Comparison of ENCODE assay signal across 28 cellular contexts in genomic region chr1:150015733-150016132, GRCh38. TPM values are rescaled to one million over a fixed set of nuclear protein-coding genes. Genes with fewer than 3 reads are reported as not detected.
A peak's percentile ranks its signal among the peaks of the same experiment; 100 is the strongest.
DNase-seq lines count a peak whose midpoint lies in the region; ATAC-seq and TF ChIP-seq lines count a peak whose summit lies in the region.
"Had no signal": no experiment of that assay in that cellular context is flagged by ENCODE, and none has a peak within 500 bp of the region (broad histone marks: within the 10 kb centered on the region; RNA-seq: fewer than 3 reads in every experiment).

No MANE protein-coding gene starts in this region.

- no peaks in the 10 kb centered on the region for H3K9me3 ChIP-seq in PC-3 (ENCODE audit: low read length)
- H3K9me3 ChIP-seq: ascending aorta, heart left ventricle had no signal

- H3K9me3 Mint-ChIP-seq in chondrocyte (ENCODE audit: low read depth) = no peaks in the 10 kb centered on the region
- H3K9me3 Mint-ChIP-seq: naive thymus-derived CD8-positive, alpha-beta T cell; stimulated activated effector memory CD8-positive, alpha-beta T cell treated with anti-CD3 and anti-CD28 coated beads, Interleukin-12 subunit alpha, Interleukin-12 subunit beta, amount 100 ng/mL, for 72 hours; T-cell had no signal

- intact Hi-C loops in PC-3 (cut with micrococcal nuclease) = no loop called here
- intact Hi-C loops in sciatic nerve (cut with DNase I) = no loop called here
- intact Hi-C loops in Right ventricle myocardium inferior (cut with DNase I) = loop anchor here (1.0 kb wide), 1 partner anchor 12 kb away; no protein-coding TSS in a partner anchor

- no peak overlapping the region for H3K9ac ChIP-seq in PC-3 (ENCODE audit: low read length)
- H3K9ac ChIP-seq: KMS-11 had no signal

- no peaks in the 10 kb centered on the region for H3K27me3 Mint-ChIP-seq in chondrocyte (ENCODE audit: low read depth)
- H3K27me3 Mint-ChIP-seq: activated naive CD8-positive, alpha-beta T cell; T-cell had no signal

- H3K36me3 ChIP-seq in PC-3 (ENCODE audit: low read depth, low read length) = no peaks in the 10 kb centered on the region
- H3K36me3 ChIP-seq: ascending aorta, heart left ventricle had no signal

- 0 out of 2 replicates have a peak overlapping the region, but pooled peaks have one; percentile 13 for H3K4me2 ChIP-seq in PC-3 (ENCODE audit: low read length)
- H3K4me2 ChIP-seq: KMS-11 had no signal

- H3K4me3 ChIP-seq in PC-3 (ENCODE audit: low read length) = no peak overlapping the region
- H3K4me3 ChIP-seq: ascending aorta, coronary artery, heart left ventricle had no signal

- no TSS peak for BruUV-seq in PC-3 (replicated peaks; lab: Mats Ljungman, UMichigan)

- H3K9me2 ChIP-seq in PC-3 (replicated peaks; ENCODE audit: low read length) = no peaks in the 10 kb centered on the region

- H3K4me1 ChIP-seq in PC-3 (ENCODE audit: insufficient read depth, low read length) = peaks cover 23% of the 10 kb centered on the region

- peak overlapping the region; percentile 14; the same call in 1 of the 2 replicates for H3K27ac ChIP-seq in C4-2B
- no peak overlapping the region for H3K27ac ChIP-seq in PC-3 (ENCODE audit: low read length)
- H3K27ac ChIP-seq: ascending aorta, epithelial cell of prostate, heart left ventricle, KMS-11, RWPE1 had no signal

- H3F3A ChIP-seq in PC-3 (ENCODE audit: low read length, unreplicated experiment) = no peaks in the 10 kb centered on the region

- no peaks in the 10 kb centered on the region for H3K79me2 ChIP-seq in PC-3 (ENCODE audit: low read length)

- no peaks in the 10 kb centered on the region for H3K36me3 Mint-ChIP-seq in chondrocyte (ENCODE audit: low read depth)
- H3K36me3 Mint-ChIP-seq: activated naive CD8-positive, alpha-beta T cell; naive thymus-derived CD8-positive, alpha-beta T cell; T-cell had no signal

- H2AFZ ChIP-seq in PC-3 (ENCODE audit: low read length) = 0 out of 2 replicates have a peak overlapping the region, but pooled peaks have one; percentile 6

- ATAC-seq in PC-3 (no peak), sciatic nerve (peak; percentile 49), GM21390 (IDR thresholded peaks at IDR 0.05; ENCODE audit: unreplicated experiment) (no peak), Right ventricle myocardium inferior (no peak)
- ATAC-seq: heart left ventricle; left ventricle myocardium superior; naive thymus-derived CD8-positive, alpha-beta T cell; stimulated activated effector memory CD8-positive, alpha-beta T cell treated with anti-CD3 and anti-CD28 coated beads, Interleukin-12 subunit alpha, Interleukin-12 subunit beta, amount 100 ng/mL, for 72 hours; T-cell had no signal

- CTCF ChIA-PET in PC-3 (lab: Charles Lee) = no interaction called here

- no peak overlapping the region for H3K27ac Mint-ChIP-seq in chondrocyte (ENCODE audit: unreplicated experiment)
- H3K27ac Mint-ChIP-seq: activated naive CD8-positive, alpha-beta T cell; B cell; stimulated activated effector memory CD8-positive, alpha-beta T cell treated with anti-CD3 and anti-CD28 coated beads, Interleukin-12 subunit alpha, Interleukin-12 subunit beta, amount 100 ng/mL, for 72 hours; T-cell had no signal

- H3K4me1 Mint-ChIP-seq in chondrocyte (ENCODE audit: low read depth) = peaks cover 13% of the 10 kb centered on the region
- H3K4me1 Mint-ChIP-seq: stimulated activated effector memory CD8-positive, alpha-beta T cell treated with anti-CD3 and anti-CD28 coated beads, Interleukin-12 subunit alpha, Interleukin-12 subunit beta, amount 100 ng/mL, for 72 hours had no signal

- POLR2A ChIA-PET in PC-3 (lab: Charles Lee; ENCODE audit: unreplicated experiment) = no interaction called here

- no peaks in the 10 kb centered on the region for H4K20me1 ChIP-seq in PC-3 (ENCODE audit: low read length)

- no peaks in the 10 kb centered on the region for H3K27me3 ChIP-seq in PC-3 (ENCODE audit: low read length)
- H3K27me3 ChIP-seq: ascending aorta had no signal

- peak; percentile 41 for DNase-seq in PC-3
- peak; percentile 86 for DNase-seq in foreskin melanocyte
- no peak for DNase-seq in sciatic nerve (ENCODE audit: low spot score)
- no peak for DNase-seq in chondrocyte (ENCODE audit: low spot score)
- no peak for DNase-seq in Right ventricle myocardium inferior (ENCODE audit: missing footprints)
- DNase-seq: activated CD4-positive, alpha-beta T cell treated with anti-CD3 and anti-CD28 coated beads for 48 hours; activated T-cell treated with anti-CD3 and anti-CD28 coated beads for 4 hours; DMS53; effector CD8-positive, alpha-beta T cell; heart left ventricle; left ventricle myocardium superior; midbrain; MM.1S; naive thymus-derived CD8-positive, alpha-beta T cell; NCI-H1930; NCI-H510A treated with DMSO at 0.1 percent for 48 hours; occipital lobe; T-cell had no signal

- H3K4me3 Mint-ChIP-seq in chondrocyte (ENCODE audit: unreplicated experiment) = no peak overlapping the region
- H3K4me3 Mint-ChIP-seq: activated naive CD8-positive, alpha-beta T cell; B cell; naive thymus-derived CD8-positive, alpha-beta T cell; stimulated activated effector memory CD8-positive, alpha-beta T cell treated with anti-CD3 and anti-CD28 coated beads, Interleukin-12 subunit alpha, Interleukin-12 subunit beta, amount 100 ng/mL, for 72 hours; T-cell had no signal

- TF ChIP-seq CTCF in C4-2B (conservative IDR thresholded peaks at IDR 0.05) = no peak
- no peak for TF ChIP-seq CTCF in PC-3 (conservative IDR thresholded peaks at IDR 0.05; ENCODE audit: low read depth, low read length)
- TF ChIP-seq CTCF in chondrocyte (IDR thresholded peaks at IDR 0.05) = no peak

RNA-seq across cellular contexts. Expression of gene OTUD7B, which starts 5.2 kb away (rescaled TPM):
- total RNA-seq in PC-3 (2014; rRNA removed) = 11.5 and 14.6 TPM in 2 replicates
- total RNA-seq in sciatic nerve = 102 TPM
- total RNA-seq in chondrocyte = 24.5 to 29.0 TPM (median 25.3 TPM) in 3 replicates
- total RNA-seq in Right ventricle myocardium inferior = 24.5 TPM

RNA-seq across cellular contexts. Expression of gene VPS45, which starts 51.8 kb away (rescaled TPM):
- total RNA-seq in PC-3 (2014; rRNA removed) = 39.5 and 47.8 TPM in 2 replicates
- 44.1 TPM for total RNA-seq in sciatic nerve
- total RNA-seq in chondrocyte = 28.7 to 55.3 TPM (median 33.1 TPM) in 3 replicates
- total RNA-seq in Right ventricle myocardium inferior = 49.0 TPM

Comparison
In these comparisons a context has a peak if more than half of its experiments do, and no peak if none do; other contexts are left out.
1. DNase-seq: peak in PC-3 (single experiment) and foreskin melanocyte (single experiment); none in sciatic nerve (single experiment), chondrocyte (single experiment) and Right ventricle myocardium inferior (single experiment).